Comparison of ENCODE assay signal across 29 cellular contexts in genomic region chr4:19472669-19473068, GRCh38.
"Had no signal": no experiment of that assay in that cellular context is flagged by ENCODE, and none has a peak within 500 bp of the region (broad histone marks: within the 10 kb centered on the region; RNA-seq: fewer than 3 reads in every experiment).

No MANE protein-coding gene starts in this region.

- H3K4me3 ChIP-seq: MG63, Peyer's patch, SJCRH30 had no signal

- H3K27me3 Mint-ChIP-seq: activated CD8-positive, alpha-beta T cell treated with anti-CD3 and anti-CD28 coated beads for 36 hours; activated naive CD8-positive, alpha-beta T cell treated with anti-CD3 and anti-CD28 coated beads, Interleukin-2, amount 50 U/mL, for 24 hours; brain; central memory CD8-positive, alpha-beta T cell had no signal

- DNase-seq: activated CD4-positive, alpha-beta T cell treated with anti-CD3 and anti-CD28 coated beads for 4 hours; activated CD8-positive, alpha-beta memory T cell treated with anti-CD3 and anti-CD28 coated beads, Interleukin-2, amount 50 U/mL, for 4 hours; activated CD8-positive, alpha-beta T cell treated with anti-CD3 and anti-CD28 coated beads for 36 hours; activated effector memory CD4-positive, alpha-beta T cell treated with Interleukin-2 at 50 U/mL for 16 hours; activated naive CD4-positive, alpha-beta T cell treated with Interleukin-2 at 50 U/mL for 16 hours; activated naive CD8-positive, alpha-beta T cell treated with anti-CD3 and anti-CD28 coated beads, Interleukin-2, amount 50 U/mL, for 24 hours; amygdala; MG63; MV-4-11; NCI-H1092 treated with DMSO at 0.1 percent for 48 hours; NCI-H1417 treated with DMSO at 0.1 percent for 48 hours; NCI-H1694; NCI-H2029; NCI-H510A treated with DMSO at 0.1 percent for 48 hours; NCI-H69; NK-92 treated with Interleukin-12 subunit alpha and Interleukin-12 subunit beta, amount 100 ng/mL, for 24 hours; OCI-M1; Peyer's patch; Right ventricle myocardium superior; SJCRH30; SK-N-SH; T-helper 1 cell; WERI-Rb-1 had no signal

- H3K4me3 Mint-ChIP-seq: activated CD8-positive, alpha-beta T cell treated with anti-CD3 and anti-CD28 coated beads for 36 hours; activated naive CD8-positive, alpha-beta T cell treated with anti-CD3 and anti-CD28 coated beads, Interleukin-2, amount 50 U/mL, for 24 hours; activated T-helper 1 cell treated with anti-CD3 and anti-CD28 coated beads, Interleukin-12 subunit alpha, Interleukin-12 subunit beta, Interleukin-2, Interleukin-4 antibody, amounts not matched to agents 30 ng/mL and 10 ng/mL and 1 ng/mL, durations not matched to agents 14 hours and 24 hours and 36 hours; brain; central memory CD8-positive, alpha-beta T cell had no signal

- H3K27ac ChIP-seq: KMS-11, Peyer's patch, RWPE1, SJCRH30, WERI-Rb-1 had no signal

- H3K27ac Mint-ChIP-seq: activated CD8-positive, alpha-beta T cell treated with anti-CD3 and anti-CD28 coated beads for 36 hours; activated naive CD4-positive, alpha-beta T cell treated with anti-CD3 and anti-CD28 coated beads, Interleukin-2, amount 50 U/mL, for 72 hours; activated naive CD8-positive, alpha-beta T cell treated with anti-CD3 and anti-CD28 coated beads, Interleukin-2, amount 50 U/mL, for 24 hours; activated T-helper 1 cell treated with anti-CD3 and anti-CD28 coated beads, Interleukin-12 subunit alpha, Interleukin-12 subunit beta, Interleukin-2, Interleukin-4 antibody, amounts not matched to agents 30 ng/mL and 10 ng/mL and 1 ng/mL, durations not matched to agents 14 hours and 24 hours and 36 hours; brain had no signal

- H3K36me3 Mint-ChIP-seq: activated naive CD4-positive, alpha-beta T cell treated with anti-CD3 and anti-CD28 coated beads, Interleukin-2, amount 50 U/mL, for 72 hours; brain had no signal

- H3K4me1 Mint-ChIP-seq: activated naive CD8-positive, alpha-beta T cell treated with anti-CD3 and anti-CD28 coated beads, Interleukin-2, amount 50 U/mL, for 24 hours; brain; central memory CD8-positive, alpha-beta T cell had no signal
